In the genomic region with DNA sequence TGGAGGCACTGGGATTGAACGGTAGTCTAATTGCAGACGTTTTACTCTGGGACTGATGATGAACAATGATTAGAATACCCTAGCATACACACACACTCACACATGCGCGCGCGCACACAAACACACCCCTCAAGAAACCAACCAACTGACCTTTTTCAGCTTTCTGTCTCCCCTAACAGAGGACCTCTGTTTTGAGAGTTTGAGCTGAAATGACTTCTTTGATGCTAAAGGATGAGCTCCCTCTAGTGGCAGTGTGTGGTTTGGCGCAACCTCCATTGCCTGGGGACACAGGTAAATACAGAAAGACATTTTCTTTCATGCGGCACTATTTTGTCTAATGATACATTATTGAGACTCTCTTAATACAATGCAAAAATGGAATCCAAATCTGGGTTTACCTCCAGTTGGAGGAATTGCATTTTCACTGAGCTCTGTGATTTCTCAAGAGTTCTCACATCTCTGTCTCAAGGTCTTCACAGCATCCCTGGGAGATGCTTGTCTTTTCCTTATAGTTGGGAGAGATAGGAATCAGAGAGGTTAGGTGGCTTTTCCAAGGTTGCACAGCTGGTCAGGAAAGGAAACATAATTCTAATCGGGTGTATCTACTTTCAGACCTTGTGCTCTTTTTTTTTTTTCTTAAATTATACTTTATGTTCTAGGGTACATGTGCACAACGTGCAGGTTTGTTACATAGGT, we compare ENCODE assay signal across 8 cellular contexts.
DNase-seq lines count a peak whose midpoint lies in the region; TF ChIP-seq lines count a peak whose summit lies in the region.

No MANE protein-coding gene starts in this region.

- peaks cover 26% of the 10 kb centered on the region for H3K27me3 Mint-ChIP-seq in T-helper 2 cell treated with Interferon-gamma antibody and Interleukin-4, amounts not matched to agents 5 μg/mL and 100 μg/mL, for 36 hours (ENCODE audit: low read depth)

- no peaks in the 10 kb centered on the region for H3K36me3 ChIP-seq in HEK293 (ENCODE audit: control insufficient read depth in 2 of 2, insufficient read depth in 1 of 2, low read length in 2 of 2)

- peak; percentile 91 for TF ChIP-seq CTCF in GM12864 (IDR thresholded peaks at IDR 0.05; ENCODE audit: low read depth, low read length, missing control alignments)
- no peak; the same call in 1 of the 2 replicates for TF ChIP-seq CTCF in HEK293 (tag by site-specific recombination; IDR thresholded peaks at IDR 0.05)
- TF ChIP-seq CTCF in astrocyte of the cerebellum (IDR thresholded peaks at IDR 0.05; ENCODE audit: low read depth, low read length, missing control alignments), result peak; percentile 93

- H3K4me3 ChIP-seq in GM12864 (ENCODE audit: low read depth, low read length), result no peak overlapping the region
- H3K4me3 ChIP-seq in HEK293 (ENCODE audit: low read depth, low read length), result no peak overlapping the region
- H3K4me3 ChIP-seq in astrocyte of the cerebellum (ENCODE audit: low read depth, low read length), result no peak overlapping the region

- POLR2A ChIA-PET in HEK293 (lab: Yijun Ruan, JAX), result no interaction called here

- CTCF ChIA-PET in HEK293 (lab: Yijun Ruan, JAX), result interaction anchor here (0.5 to 5.2 kb wide), 56 partner anchors 8 to 1293 kb away, joined by 3 to 104 read pairs (median 4); no protein-coding TSS in a partner anchor

- peaks cover 23% of the 10 kb centered on the region for H3K4me1 Mint-ChIP-seq in T-helper 2 cell treated with Interferon-gamma antibody and Interleukin-4, amounts not matched to agents 5 μg/mL and 100 μg/mL, for 36 hours (ENCODE audit: low read depth)

- H3K4me1 ChIP-seq in HEK293 (ENCODE audit: control insufficient read depth, insufficient read depth, low read length), result peaks cover 3% of the 10 kb centered on the region; the same call in 1 of the 2 replicates

- no peak overlapping the region for H3K4me3 Mint-ChIP-seq in T-helper 2 cell treated with Interferon-gamma antibody and Interleukin-4, amounts not matched to agents 5 μg/mL and 100 μg/mL, for 36 hours

- H3K9me3 ChIP-seq in HEK293 (ENCODE audit: control insufficient read depth, insufficient read depth, low read depth, low read length), result no peaks in the 10 kb centered on the region

- DNase-seq in GM12864 (ENCODE audit: low read depth), result peak; percentile 30
- DNase-seq in NCI-H128 (lab: John Stamatoyannopoulos, UW; ENCODE audit: unreplicated experiment), result peak; percentile 17
- peak; percentile 38 for DNase-seq in T-helper 2 cell treated with Interferon-gamma antibody and Interleukin-4, amounts not matched to agents 5 μg/mL and 100 μg/mL, for 36 hours (ENCODE audit: low spot score)
- DNase-seq in astrocyte of the cerebellum (ENCODE audit: low read depth), result peak; percentile 26
- DNase-seq in iPS-NIHi11 (ENCODE audit: low spot score), result peak; percentile 69
- DNase-seq in stimulated activated CD4-positive, alpha-beta T cell treated with anti-CD3 and anti-CD28 coated beads, Interleukin-1b, Interleukin-23, amount 100 ng/mL, for 24 hours (ENCODE audit: low read depth in 4 of 4, low spot score in 1 of 4), result peak; percentile 28 to 46 (median 32)
- DNase-seq in GF-D8 (lab: John Stamatoyannopoulos, UW), result no peak

- no peak overlapping the region for H3K27ac Mint-ChIP-seq in T-helper 2 cell treated with Interferon-gamma antibody and Interleukin-4, amounts not matched to agents 5 μg/mL and 100 μg/mL, for 36 hours

- no peak overlapping the region for H3K27ac ChIP-seq in HEK293 (ENCODE audit: extremely low read depth, low read depth, low read length)

- H3K9me3 Mint-ChIP-seq in T-helper 2 cell treated with Interferon-gamma antibody and Interleukin-4, amounts not matched to agents 5 μg/mL and 100 μg/mL, for 36 hours, result no peaks in the 10 kb centered on the region

- in situ Hi-C loops in astrocyte of the cerebellum (cut with HindIII; ENCODE audit: low sequenced_read_pairs), result no loop called here

- no peaks in the 10 kb centered on the region for H3K36me3 Mint-ChIP-seq in T-helper 2 cell treated with Interferon-gamma antibody and Interleukin-4, amounts not matched to agents 5 μg/mL and 100 μg/mL, for 36 hours (ENCODE audit: low read depth)

TF ChIP-seq in HEK293, 187 proteins besides CTCF, POLR2A, EP300 and RAD21:
- peak; percentile 74 for TF ChIP-seq ZNF654 (tag by site-specific recombination; IDR thresholded peaks at IDR 0.05; ENCODE audit: low read depth)
- TF ChIP-seq GLI2 (tag by site-specific recombination; IDR thresholded peaks at IDR 0.05; ENCODE audit: borderline replicate concordance, low read depth), result no peak
